18 cellular contexts compared by ENCODE assay signal in genomic region chr13:99344610-99345208, GRCh38. TPM values are rescaled to one million over a fixed set of nuclear protein-coding genes. Genes with fewer than 3 reads are reported as not detected.
DNase-seq lines count a peak whose midpoint lies in the region; ATAC-seq lines count a peak whose summit lies in the region.
"Had no signal": no experiment of that assay in that cellular context is flagged by ENCODE, and none has a peak within 500 bp of the region (broad histone marks: within the 10 kb centered on the region; RNA-seq: fewer than 3 reads in every experiment).

No MANE protein-coding gene starts in this region.

- peak overlapping the region; percentile 49 for H3K27ac Mint-ChIP-seq in stimulated activated naive CD8-positive, alpha-beta T cell treated with anti-CD3 and anti-CD28 coated beads, Interleukin-15, Interleukin-2, amounts not matched to agents 100 ng/mL and 50 ng/mL, for 24 hours
- peak overlapping the region; percentile 100 for H3K27ac Mint-ChIP-seq in T-helper 17 cell
- H3K27ac Mint-ChIP-seq in effector memory CD8-positive, alpha-beta T cell, result peak overlapping the region; percentile 29 to 86
- peak overlapping the region; percentile 11 for H3K27ac Mint-ChIP-seq in stimulated activated memory B cell treated with anti-CD40 and anti-IgM and Interleukin-4, amounts not matched to agents 10 μg/mL and 1 μg/mL and 100 μg/mL, for 72 hours

- ATAC-seq in stimulated activated naive CD8-positive, alpha-beta T cell treated with anti-CD3 and anti-CD28 coated beads, Interleukin-15, Interleukin-2, amounts not matched to agents 100 U/mL and 50 U/mL, for 24 hours, result no peak
- ATAC-seq in T-helper 17 cell (no peak), HG03108 (IDR thresholded peaks at IDR 0.05; ENCODE audit: unreplicated experiment) (no peak)
- ATAC-seq in effector memory CD8-positive, alpha-beta T cell (replicated peaks), result no peak
- ATAC-seq in stimulated activated memory B cell treated with anti-CD40 and anti-IgM and Interleukin-4, amounts not matched to agents 10 μg/mL and 1 μg/mL and 100 μg/mL, for 72 hours, result no peak
- ATAC-seq: PC-3 had no signal

- H3K9me3 ChIP-seq in T-helper 17 cell (ENCODE audit: control insufficient read depth, low read length, poor library complexity, severe bottlenecking), result no peaks in the 10 kb centered on the region
- H3K9me3 ChIP-seq: HAP-1, SJSA1 had no signal

- DNase-seq in stimulated activated naive CD8-positive, alpha-beta T cell treated with anti-CD3 and anti-CD28 coated beads, Interleukin-15, Interleukin-2, amounts not matched to agents 100 U/mL and 50 U/mL, for 24 hours, result no peak
- DNase-seq in T-helper 17 cell, result no peak
- no peak for DNase-seq in effector memory CD8-positive, alpha-beta T cell
- DNase-seq in HK-2 (ENCODE audit: unreplicated experiment), result no peak
- no peak for DNase-seq in iPS-NIHi11 (ENCODE audit: low spot score)
- DNase-seq: NCI-H1436 treated with DMSO at 0.1 percent for 48 hours; NCI-H2081; NCI-H2227 treated with DMSO at 0.1 percent for 48 hours; NCI-H526 treated with DMSO at 0.1 percent for 48 hours; NK-92 treated with Interleukin-12 subunit alpha and Interleukin-12 subunit beta, amount 100 ng/mL, for 24 hours; PC-3 had no signal

- H3K9me3 Mint-ChIP-seq in stimulated activated naive CD8-positive, alpha-beta T cell treated with anti-CD3 and anti-CD28 coated beads, Interleukin-15, Interleukin-2, amounts not matched to agents 100 ng/mL and 50 ng/mL, for 24 hours, result no peaks in the 10 kb centered on the region
- H3K9me3 Mint-ChIP-seq in effector memory CD8-positive, alpha-beta T cell, result no peaks in the 10 kb centered on the region
- no peaks in the 10 kb centered on the region for H3K9me3 Mint-ChIP-seq in stimulated activated memory B cell treated with anti-CD40 and anti-IgM and Interleukin-4, amounts not matched to agents 10 μg/mL and 1 μg/mL and 100 μg/mL, for 72 hours

- H3K27me3 Mint-ChIP-seq in stimulated activated naive CD8-positive, alpha-beta T cell treated with anti-CD3 and anti-CD28 coated beads, Interleukin-15, Interleukin-2, amounts not matched to agents 100 ng/mL and 50 ng/mL, for 24 hours, result no peaks in the 10 kb centered on the region
- no peaks in the 10 kb centered on the region for H3K27me3 Mint-ChIP-seq in T-helper 17 cell
- H3K27me3 Mint-ChIP-seq in effector memory CD8-positive, alpha-beta T cell, result no peaks in the 10 kb centered on the region
- H3K27me3 Mint-ChIP-seq in stimulated activated memory B cell treated with anti-CD40 and anti-IgM and Interleukin-4, amounts not matched to agents 10 μg/mL and 1 μg/mL and 100 μg/mL, for 72 hours, result no peaks in the 10 kb centered on the region

- H3K4me1 Mint-ChIP-seq in stimulated activated naive CD8-positive, alpha-beta T cell treated with anti-CD3 and anti-CD28 coated beads, Interleukin-15, Interleukin-2, amounts not matched to agents 100 ng/mL and 50 ng/mL, for 24 hours (ENCODE audit: low read depth), result peaks cover 59% of the 10 kb centered on the region
- peaks cover 76% of the 10 kb centered on the region for H3K4me1 Mint-ChIP-seq in T-helper 17 cell
- H3K4me1 Mint-ChIP-seq in effector memory CD8-positive, alpha-beta T cell (ENCODE audit: low read depth in 2 of 2), result peaks cover 64 to 73% of the 10 kb centered on the region in 2 donors
- H3K4me1 Mint-ChIP-seq in stimulated activated memory B cell treated with anti-CD40 and anti-IgM and Interleukin-4, amounts not matched to agents 10 μg/mL and 1 μg/mL and 100 μg/mL, for 72 hours, result peaks cover 56% of the 10 kb centered on the region

- no peak overlapping the region for H3K4me3 Mint-ChIP-seq in stimulated activated naive CD8-positive, alpha-beta T cell treated with anti-CD3 and anti-CD28 coated beads, Interleukin-15, Interleukin-2, amounts not matched to agents 100 ng/mL and 50 ng/mL, for 24 hours
- H3K4me3 Mint-ChIP-seq in T-helper 17 cell, result no peak overlapping the region
- peak overlapping the region in 1 of 2 donors; percentile 5 for H3K4me3 Mint-ChIP-seq in effector memory CD8-positive, alpha-beta T cell
- no peak overlapping the region for H3K4me3 Mint-ChIP-seq in stimulated activated memory B cell treated with anti-CD40 and anti-IgM and Interleukin-4, amounts not matched to agents 10 μg/mL and 1 μg/mL and 100 μg/mL, for 72 hours

- H3K36me3 Mint-ChIP-seq in stimulated activated naive CD8-positive, alpha-beta T cell treated with anti-CD3 and anti-CD28 coated beads, Interleukin-15, Interleukin-2, amounts not matched to agents 100 ng/mL and 50 ng/mL, for 24 hours (ENCODE audit: low read depth), result peaks cover 95% of the 10 kb centered on the region
- H3K36me3 Mint-ChIP-seq in T-helper 17 cell (ENCODE audit: low read depth), result peaks cover 29% of the 10 kb centered on the region
- H3K36me3 Mint-ChIP-seq in effector memory CD8-positive, alpha-beta T cell (ENCODE audit: insufficient read depth), result peaks cover 56% of the 10 kb centered on the region
- H3K36me3 Mint-ChIP-seq in stimulated activated memory B cell treated with anti-CD40 and anti-IgM and Interleukin-4, amounts not matched to agents 10 μg/mL and 1 μg/mL and 100 μg/mL, for 72 hours, result peaks cover 72% of the 10 kb centered on the region

RNA-seq across cellular contexts. Expression of gene GPR183, which starts 37.5 kb away (rescaled TPM):
- total RNA-seq in T-helper 17 cell, result 100 to 1,000 TPM; 249 to 322 TPM
- total RNA-seq: A673, HT1080, PC-3 had no signal

Comparison
In these comparisons a context has a peak if more than half of its experiments do, and no peak if none do; other contexts are left out.
1. H3K27ac Mint-ChIP-seq: peak in every context shown above with its lines; median percentile 100 in T-helper 17 cell; 58 in effector memory CD8-positive, alpha-beta T cell; 49 in stimulated activated naive CD8-positive, alpha-beta T cell treated with anti-CD3 and anti-CD28 coated beads, Interleukin-15, Interleukin-2, amounts not matched to agents 100 ng/mL and 50 ng/mL, for 24 hours; 11 in stimulated activated memory B cell treated with anti-CD40 and anti-IgM and Interleukin-4, amounts not matched to agents 10 μg/mL and 1 μg/mL and 100 μg/mL, for 72 hours.